Comparison of ENCODE assay signal across 8 cellular contexts in the genomic region with DNA sequence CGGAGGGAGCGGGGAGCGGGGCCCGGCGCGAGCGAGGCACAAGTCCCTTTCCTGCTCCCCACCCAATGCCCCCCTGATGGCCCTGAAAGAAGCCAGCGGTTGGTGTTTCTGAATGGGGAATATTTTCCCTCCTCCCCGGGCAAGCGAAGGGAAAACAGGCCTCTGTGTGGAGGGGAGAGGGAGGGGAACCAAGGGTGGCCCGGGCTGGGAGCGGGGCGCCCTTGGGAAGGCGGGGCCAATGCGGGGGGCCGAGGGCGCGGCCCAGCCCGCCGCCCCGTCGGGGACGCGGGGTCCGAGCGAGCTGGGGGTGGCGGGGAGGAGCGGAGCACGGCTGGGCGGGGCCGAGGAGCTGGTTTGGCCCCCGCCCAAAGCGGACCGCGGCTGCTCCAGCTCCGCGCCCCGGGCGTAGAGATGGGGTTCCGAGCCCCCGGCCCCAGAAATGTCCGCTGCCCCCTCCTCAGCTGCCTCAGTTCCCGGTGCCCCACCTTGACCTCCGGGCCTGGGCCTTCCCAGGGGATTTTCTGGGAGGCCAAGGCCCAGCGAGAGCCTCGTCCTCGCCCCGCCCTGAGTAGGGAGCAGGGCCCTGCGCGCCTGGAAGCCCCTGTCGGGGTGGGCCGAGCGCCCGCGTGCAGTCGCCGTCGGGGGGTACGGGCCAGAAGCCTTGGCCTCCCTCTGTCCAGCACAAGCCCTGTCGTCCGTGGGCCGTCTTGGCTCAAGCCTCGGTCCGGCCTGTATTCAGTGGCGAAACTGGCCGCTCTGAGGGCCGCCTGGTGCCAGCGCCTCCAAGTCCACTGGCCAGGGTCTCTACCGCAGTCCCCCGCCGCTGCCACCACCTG. TPM values are rescaled to one million over a fixed set of nuclear protein-coding genes. Genes with fewer than 3 reads are reported as not detected.
DNase-seq lines count a peak whose midpoint lies in the region; ATAC-seq and TF ChIP-seq lines count a peak whose summit lies in the region.

No MANE protein-coding gene starts in this region.

- no peaks in the 10 kb centered on the region for H3K79me1 ChIP-seq in H9 (ENCODE audit: insufficient read depth, low read depth, low read length, poor library complexity, severe bottlenecking)

- no peaks in the 10 kb centered on the region for H3K9me3 ChIP-seq in H9 (ENCODE audit: control insufficient read depth, low read depth, low read length)
- peaks cover under 1% of the 10 kb centered on the region for H3K9me3 ChIP-seq in iPS-18c (ENCODE audit: control insufficient read depth, insufficient read depth, low read length)

- TF ChIP-seq CTCF in H9 (conservative IDR thresholded peaks at IDR 0.05), result no peak

- peak overlapping the region; percentile 51 for H3K4me2 ChIP-seq in H9 (ENCODE audit: insufficient read depth, insufficient read length, low read length)

- H3K36me3 Mint-ChIP-seq in H9 (ENCODE audit: insufficient read depth in 1 of 3, low read depth in 3 of 3), result peaks cover 4% of the 10 kb centered on the region in 3 experiments; a peak in 6 of 7 replicates

- peaks cover 2% of the 10 kb centered on the region; the same call in 1 of the 2 replicates for H3K4me1 ChIP-seq in H9 (ENCODE audit: insufficient read depth, low read length)

- H3T11ph ChIP-seq in H9 (ENCODE audit: low read length), result no peak overlapping the region

- H3K4me1 Mint-ChIP-seq in H9, result peaks cover 31 to 33% of the 10 kb centered on the region in 2 experiments

- no peak overlapping the region for H4K5ac ChIP-seq in H9 (ENCODE audit: insufficient read length, low read depth, low read length)

- peak overlapping the region; percentile 9; the same call in 1 of the 2 replicates for H3K14ac ChIP-seq in H9 (ENCODE audit: insufficient read depth, low read length)

- H4K91ac ChIP-seq in H9 (ENCODE audit: insufficient read length, low read depth, low read length), result no peak overlapping the region

- H3K9ac ChIP-seq in H9 (ENCODE audit: extremely low read depth, insufficient read length, low read length), result no peak overlapping the region

- H3K4ac ChIP-seq in H9 (ENCODE audit: low read depth, low read length), result no peak overlapping the region

- no peak overlapping the region for H2AFZ ChIP-seq in H9 (ENCODE audit: low read length)

- H3K18ac ChIP-seq in H9 (ENCODE audit: insufficient read length, low read depth, low read length), result no peak overlapping the region

- no peaks in the 10 kb centered on the region; a peak in 1 of 5 replicates for H3K9me3 Mint-ChIP-seq in H9

- no peak for ATAC-seq in HG02840 (IDR thresholded peaks at IDR 0.05; ENCODE audit: low FRiP score, unreplicated experiment)

- no CpG with 5 or more reads among the region's 71 CpGs for WGBS in H9 (ENCODE audit: extremely low coverage, insufficient read length, low lambda C conversion rate)

- H2AK5ac ChIP-seq in H9 (ENCODE audit: insufficient read length, low read length), result no peak overlapping the region

- no peaks in the 10 kb centered on the region for H3K79me2 ChIP-seq in H9 (ENCODE audit: insufficient read depth, low read length)

- no peak overlapping the region for H2BK12ac ChIP-seq in H9 (ENCODE audit: insufficient read length, low read depth, low read length)

- H3K23ac ChIP-seq in H9 (ENCODE audit: insufficient read length, low read depth, low read length), result no peak overlapping the region

- H3K27me3 Mint-ChIP-seq in H9 (ENCODE audit: low read depth), result peaks cover 3% of the 10 kb centered on the region

- DNase-seq in H9, result peak; percentile 69
- DNase-seq in stimulated activated CD4-positive, alpha-beta T cell treated with anti-CD3 and anti-CD28 coated beads, Interleukin-4, amount 100 ng/mL, for 1 hour, result peak; percentile 36
- DNase-seq in NCI-H748 (lab: John Stamatoyannopoulos, UW; ENCODE audit: unreplicated experiment), result no peak
- no peak for DNase-seq in MV-4-11 (lab: John Stamatoyannopoulos, UW)
- no peak for DNase-seq in NCI-H1417 (lab: John Stamatoyannopoulos, UW)

- H4K20me1 ChIP-seq in H9 (ENCODE audit: control insufficient read depth, insufficient read depth, insufficient read length), result no peaks in the 10 kb centered on the region

- H3K56ac ChIP-seq in H9 (ENCODE audit: insufficient read length, low read depth, low read length), result no peak overlapping the region

- H3K27me3 ChIP-seq in H9 (ENCODE audit: insufficient read depth, low read length), result no peaks in the 10 kb centered on the region

- no peak overlapping the region for H2BK120ac ChIP-seq in H9 (ENCODE audit: low read depth, low read length, poor library complexity, severe bottlenecking)

- H3K27ac ChIP-seq in H9 (ENCODE audit: insufficient read length, low read depth, low read length), result no peak overlapping the region
- H3K27ac ChIP-seq in angular gyrus (ENCODE audit: low read depth, low read length), result peak overlapping the region; percentile 67

- H4K8ac ChIP-seq in H9 (replicated peaks; ENCODE audit: insufficient read length, low read depth, low read length), result no peak overlapping the region

- H3K23me2 ChIP-seq in H9 (ENCODE audit: insufficient read length, low read depth, low read length, poor library complexity, severe bottlenecking), result peaks cover 17% of the 10 kb centered on the region

- H2BK20ac ChIP-seq in H9 (ENCODE audit: low read depth, low read length, poor library complexity, severe bottlenecking), result no peak overlapping the region

- peak overlapping the region; percentile 57 for H3K4me3 ChIP-seq in iPS-18c (ENCODE audit: insufficient read depth, low read depth, low read length)

- peak overlapping the region; percentile 57 to 76 for H3K4me3 Mint-ChIP-seq in H9

- H2BK15ac ChIP-seq in H9 (ENCODE audit: low read depth, low read length), result no peak overlapping the region

- no peak overlapping the region for H2BK5ac ChIP-seq in H9 (ENCODE audit: insufficient read length, low read length)

- no peak overlapping the region for H3K27ac Mint-ChIP-seq in H9

RNA-seq across cellular contexts. Expression of a gene that starts 3.9 kb away (rescaled TPM):
- total RNA-seq in H9 (2021), result 32.4 and 33.0 TPM in 2 replicates

RNA-seq across cellular contexts. Expression of a gene that starts 8.9 kb away (rescaled TPM):
- 9.7 and 10.5 TPM in 2 replicates for total RNA-seq in H9 (2021)

RNA-seq across cellular contexts. Expression of a gene that starts 12.1 kb away (rescaled TPM):
- 41.6 and 48.5 TPM in 2 replicates for total RNA-seq in H9 (2021)

RNA-seq across cellular contexts. Expression of a gene that starts 17.3 kb away (rescaled TPM):
- total RNA-seq in H9 (2021), result 12.5 and 16.1 TPM in 2 replicates

Comparison
In these comparisons a context has a peak if more than half of its experiments do, and no peak if none do; other contexts are left out.
1. DNase-seq: peak in H9 (single experiment) and stimulated activated CD4-positive, alpha-beta T cell treated with anti-CD3 and anti-CD28 coated beads, Interleukin-4, amount 100 ng/mL, for 1 hour (single experiment); none in NCI-H748 (single experiment), MV-4-11 (single experiment) and NCI-H1417 (0 of 3).